ENCODE assay signal across 8 cellular contexts in the genomic region with DNA sequence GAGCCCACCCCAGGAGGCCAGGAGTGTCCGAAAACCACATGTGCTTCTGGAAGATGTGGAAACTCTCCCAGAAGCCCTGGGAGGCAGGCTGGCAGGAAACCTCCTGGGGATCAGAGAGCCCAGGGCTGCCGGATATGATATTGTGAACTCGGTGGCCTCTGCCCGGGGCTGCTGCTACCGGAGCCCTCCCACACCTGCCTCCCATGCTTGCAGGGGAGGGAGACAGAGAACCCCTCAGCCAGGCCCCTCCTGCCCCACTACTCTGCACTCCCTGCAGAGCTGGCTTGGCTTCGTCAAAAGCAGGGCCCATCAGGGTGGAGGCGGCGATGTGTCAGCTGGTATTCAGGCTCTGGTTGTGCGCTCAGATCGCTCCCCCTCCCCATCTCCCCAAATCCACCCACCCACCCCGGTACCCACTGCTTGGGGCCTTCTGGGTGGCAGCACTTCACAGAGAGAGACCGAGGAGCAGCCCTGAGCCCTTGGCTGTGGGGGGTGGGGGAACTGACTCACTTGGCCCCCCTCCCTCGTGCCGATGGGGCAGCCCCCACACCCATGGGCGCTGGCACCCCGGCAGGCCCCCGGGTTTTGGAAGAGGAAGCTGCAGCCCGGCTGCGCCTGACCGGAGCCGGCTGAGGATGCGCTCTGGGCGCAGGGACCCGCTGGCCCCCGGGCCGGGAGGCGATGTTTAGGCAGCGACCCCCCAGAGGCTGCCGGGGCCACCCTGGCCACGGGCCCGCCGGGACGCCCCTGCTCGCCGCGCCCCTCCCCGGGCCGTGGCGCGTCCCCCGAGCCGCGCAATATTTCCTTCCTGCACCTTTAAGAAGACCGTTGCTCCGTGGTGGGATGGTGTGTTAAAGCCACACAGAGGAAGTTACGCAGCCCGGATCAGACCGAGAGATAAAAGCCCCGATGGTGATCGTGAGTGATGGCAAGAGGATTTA. TPM values are rescaled to one million over a fixed set of nuclear protein-coding genes. Genes with fewer than 3 reads are reported as not detected.
DNase-seq lines count a peak whose midpoint lies in the region; ATAC-seq and TF ChIP-seq lines count a peak whose summit lies in the region.

No MANE protein-coding gene starts in this region.

- H3K36me3 ChIP-seq in esophagus squamous epithelium (no peaks in the 10 kb centered on the region), osteoblast (ENCODE audit: insufficient read depth, low read length) (no peaks in the 10 kb centered on the region)

- no peaks in the 10 kb centered on the region for H3K79me2 ChIP-seq in osteoblast (ENCODE audit: insufficient read depth, low read length)

- no peak for ATAC-seq in GM21526 (IDR thresholded peaks at IDR 0.05; ENCODE audit: low FRiP score, unreplicated experiment)
- ATAC-seq in GM18519 (IDR thresholded peaks at IDR 0.05; ENCODE audit: low FRiP score, unreplicated experiment): no peak

- H3K27me3 ChIP-seq in esophagus squamous epithelium: peaks cover 14 to 99% (median 31%) of the 10 kb centered on the region in 4 donors
- peaks cover 76% of the 10 kb centered on the region for H3K27me3 ChIP-seq in osteoblast (ENCODE audit: insufficient read depth, low read length)

- peak overlapping the region; percentile 78 for H2AFZ ChIP-seq in osteoblast (ENCODE audit: low read length)

- H3K4me1 Mint-ChIP-seq in type B pancreatic cell (ENCODE audit: unreplicated experiment): peaks cover 11% of the 10 kb centered on the region

- H3K9me3 Mint-ChIP-seq in type B pancreatic cell: no peaks in the 10 kb centered on the region

- H3K4me3 ChIP-seq in esophagus squamous epithelium (peak overlapping the region; percentile 43 to 74 (median 54)), osteoblast (ENCODE audit: insufficient read depth, low read length) (peak overlapping the region; percentile 78)

- POLR2A ChIA-PET in GM10248 (lab: Yijun Ruan, JAX): no interaction called here

- peaks cover 19% of the 10 kb centered on the region for H4K20me1 ChIP-seq in osteoblast (ENCODE audit: insufficient read depth, low read length)

- TF ChIP-seq POLR2A in esophagus squamous epithelium (IDR thresholded peaks at IDR 0.05): no peak

- peaks cover 84% of the 10 kb centered on the region for H3K27me3 Mint-ChIP-seq in type B pancreatic cell

- CTCF ChIA-PET in GM10248 (lab: Yijun Ruan, JAX): interaction anchor here (6.0 kb wide), 1 partner anchor 8 kb away, joined by 38 read pairs; no protein-coding TSS in a partner anchor

- no peaks in the 10 kb centered on the region for H3K9me3 ChIP-seq in esophagus squamous epithelium
- H3K9me3 ChIP-seq in osteoblast (ENCODE audit: low read depth, low read length): no peaks in the 10 kb centered on the region

- H3K36me3 Mint-ChIP-seq in type B pancreatic cell: no peaks in the 10 kb centered on the region

- whole genome bisulfite sequencing in esophagus squamous epithelium, 2 donors: 0% methylated on average over 7 of the region's 50 CpGs; no CpG with 5 or more reads in 1 of the 2 donors

- peak; percentile 40 for DNase-seq in GM10248 (ENCODE audit: extremely low spot score)
- DNase-seq in NOMO-1 treated with DMSO at 0.1 percent for 48 hours (lab: John Stamatoyannopoulos, UW; ENCODE audit: unreplicated experiment): peak; percentile 84
- DNase-seq in activated CD8-positive, alpha-beta memory T cell treated with anti-CD3 and anti-CD28 coated beads, Interleukin-2, amount 50 U/mL, for 1 hour (ENCODE audit: extremely low read depth): peak; percentile 28
- no peak for DNase-seq in esophagus squamous epithelium (lab: John Stamatoyannopoulos, UW)
- DNase-seq in osteoblast (ENCODE audit: insufficient read length, low spot score, missing footprints): peak; percentile 97
- DNase-seq in type B pancreatic cell (ENCODE audit: extremely low spot score, unreplicated experiment): no peak

- H3K4me2 ChIP-seq in osteoblast (ENCODE audit: insufficient read depth, low read length): peak overlapping the region; percentile 81

- peak overlapping the region in 1 of 4 donors; percentile 44 for H3K27ac ChIP-seq in esophagus squamous epithelium
- H3K27ac ChIP-seq in osteoblast (ENCODE audit: low read depth, low read length): no peak overlapping the region

- intact Hi-C loops in esophagus squamous epithelium (cut with DNase I): no loop called here

- TF ChIP-seq CTCF in GM10248 (IDR thresholded peaks at IDR 0.05; ENCODE audit: control extremely low read depth, extremely low read depth, low read depth, missing control alignments): no peak
- TF ChIP-seq CTCF in esophagus squamous epithelium (IDR thresholded peaks at IDR 0.05): no peak
- no peak for TF ChIP-seq CTCF in osteoblast (IDR thresholded peaks at IDR 0.05; ENCODE audit: extremely low read depth, low read depth, low read length)
- TF ChIP-seq CTCF in type B pancreatic cell (conservative IDR thresholded peaks at IDR 0.05): no peak

- peak overlapping the region; percentile 83 for H3K27ac Mint-ChIP-seq in type B pancreatic cell

- H3K4me1 ChIP-seq in esophagus squamous epithelium: peaks cover 15 to 49% (median 32%) of the 10 kb centered on the region in 3 donors
- H3K4me1 ChIP-seq in osteoblast (ENCODE audit: insufficient read depth, low read length): peaks cover 10% of the 10 kb centered on the region

- peak overlapping the region; percentile 93 for H3K4me3 Mint-ChIP-seq in type B pancreatic cell

RNA-seq across cellular contexts. Expression of a gene that starts 0.8 kb away (rescaled TPM):
- total RNA-seq in esophagus squamous epithelium (under 1 TPM; 0.08 to 0.95 (median 0.29) TPM), osteoblast (9.4 and 13.0 TPM in 2 replicates), type B pancreatic cell (ENCODE audit: low replicate concordance) (2.6 and 4.0 TPM in 2 replicates)

Comparison
In these comparisons a context has a peak if more than half of its experiments do, and no peak if none do; other contexts are left out.
1. DNase-seq: peak in GM10248 (single experiment), NOMO-1 treated with DMSO at 0.1 percent for 48 hours (single experiment), activated CD8-positive, alpha-beta memory T cell treated with anti-CD3 and anti-CD28 coated beads, Interleukin-2, amount 50 U/mL, for 1 hour (single experiment) and osteoblast (single experiment); none in esophagus squamous epithelium (single experiment) and type B pancreatic cell (single experiment).